In genomic region chr4:101345271-101345595, GRCh38 we compare ENCODE assay signal across 8 cellular contexts. TPM values are rescaled to one million over a fixed set of nuclear protein-coding genes. Genes with fewer than 3 reads are reported as not detected.
DNase-seq lines count a peak whose midpoint lies in the region; ATAC-seq and TF ChIP-seq lines count a peak whose summit lies in the region.

No MANE protein-coding gene starts in this region.

- H3K4me3 ChIP-seq in AG04450 (ENCODE audit: low read depth, low read length) (peak overlapping the region; percentile 86), fibroblast of the aortic adventitia (ENCODE audit: low read depth, low read length) (peak overlapping the region; percentile 73), sigmoid colon (peak overlapping the region; percentile 86 to 95 (median 92))

- TF ChIP-seq CTCF in AG04450 (IDR thresholded peaks at IDR 0.05; ENCODE audit: low read depth, low read length) (no peak), WTC11 (IDR thresholded peaks at IDR 0.05) (no peak), fibroblast of the aortic adventitia (IDR thresholded peaks at IDR 0.05; ENCODE audit: insufficient read depth, low read length) (no peak), sigmoid colon (IDR thresholded peaks at IDR 0.05) (no peak)

- H3K36me3 Mint-ChIP-seq in WTC11, result no peaks in the 10 kb centered on the region

- H3K9me3 ChIP-seq in AG04450 (ENCODE audit: control insufficient read depth, insufficient read depth, low read length), result peaks cover 3% of the 10 kb centered on the region; the same call in 1 of the 2 replicates
- H3K9me3 ChIP-seq in sigmoid colon, result no peaks in the 10 kb centered on the region

- DNase-seq in AG04450 (ENCODE audit: low read depth, low spot score) (no peak), HUDEP-2 (lab: John Stamatoyannopoulos, UW; ENCODE audit: unreplicated experiment in 76 of 76) (peak in 48 of 76 experiments; percentile 1 to 62 (median 22)), WTC11 (ENCODE audit: low spot score) (no peak), fibroblast of the aortic adventitia (ENCODE audit: low read depth) (peak; percentile 63), sigmoid colon (no peak), NCI-H345 treated with DMSO at 0.1 percent for 48 hours (lab: John Stamatoyannopoulos, UW; ENCODE audit: unreplicated experiment) (no peak)

- H3K9me3 Mint-ChIP-seq in WTC11, result no peaks in the 10 kb centered on the region

- POLR2A ChIA-PET in AG04450 (lab: Yijun Ruan, JAX), result no interaction called here
- POLR2A ChIA-PET in WTC11 (lab: Charles Lee), result interaction anchor here (0.6 kb wide), 1 partner anchor 957 kb away, joined by 3 read pairs; no protein-coding TSS in a partner anchor

- no peak for TF ChIP-seq EP300 in sigmoid colon (IDR thresholded peaks at IDR 0.05)

- intact Hi-C loops in sigmoid colon (cut with DNase I), result loop anchor here (5.0 to 10.0 kb wide), 4 partner anchors 168 to 1780 kb away; partner anchors contain the start of genes H2AZ1 and TRMT10A

- H3K27me3 ChIP-seq in AG04450 (ENCODE audit: control insufficient read depth, insufficient read depth, low read length), result no peaks in the 10 kb centered on the region
- H3K27me3 ChIP-seq in sigmoid colon, result no peaks in the 10 kb centered on the region

- 32 to 37% methylated on average over 3 of the region's 3 CpGs for WGBS in sigmoid colon, 2 donors

- TF ChIP-seq POLR2A in sigmoid colon (IDR thresholded peaks at IDR 0.05), result no peak

- ATAC-seq in WTC11 (no peak), HG02938 (IDR thresholded peaks at IDR 0.05; ENCODE audit: unreplicated experiment) (no peak), HG02610 (IDR thresholded peaks at IDR 0.05; ENCODE audit: unreplicated experiment) (no peak)

- H3K27me3 Mint-ChIP-seq in WTC11 (ENCODE audit: low read depth), result peaks cover 15% of the 10 kb centered on the region

- H3K36me3 ChIP-seq in sigmoid colon, result no peaks in the 10 kb centered on the region

- CTCF ChIA-PET in AG04450 (lab: Charles Lee) (interaction anchor here (0.5 to 1.2 kb wide), 3 partner anchors 13 to 1741 kb away, joined by 3 to 5 read pairs (median 3); no protein-coding TSS in a partner anchor), WTC11 (lab: Charles Lee) (no interaction called here)

- H3K4me1 ChIP-seq in sigmoid colon, result peaks cover 0 to 45% (median 24%) of the 10 kb centered on the region in 4 donors

- H3K27ac ChIP-seq in AG04450 (ENCODE audit: low read depth, low read length) (peak overlapping the region; percentile 4), sigmoid colon (peak overlapping the region; percentile 92 to 97 (median 96))

- H3K27ac Mint-ChIP-seq in WTC11, result 0 out of 2 replicates have a peak overlapping the region, but pooled peaks have one; percentile 1

- H3K4me1 Mint-ChIP-seq in WTC11, result peaks cover 27% of the 10 kb centered on the region

- peak overlapping the region; percentile 91 for H3K4me3 Mint-ChIP-seq in WTC11

TF ChIP-seq in WTC11, 78 proteins besides CTCF, POLR2A, EP300 and RAD21:
- TF ChIP-seq FOXP1 (CRISPR knock-in tag; IDR thresholded peaks at IDR 0.05; ENCODE audit: borderline replicate concordance), result no peak
- TF ChIP-seq, protein P1, sequence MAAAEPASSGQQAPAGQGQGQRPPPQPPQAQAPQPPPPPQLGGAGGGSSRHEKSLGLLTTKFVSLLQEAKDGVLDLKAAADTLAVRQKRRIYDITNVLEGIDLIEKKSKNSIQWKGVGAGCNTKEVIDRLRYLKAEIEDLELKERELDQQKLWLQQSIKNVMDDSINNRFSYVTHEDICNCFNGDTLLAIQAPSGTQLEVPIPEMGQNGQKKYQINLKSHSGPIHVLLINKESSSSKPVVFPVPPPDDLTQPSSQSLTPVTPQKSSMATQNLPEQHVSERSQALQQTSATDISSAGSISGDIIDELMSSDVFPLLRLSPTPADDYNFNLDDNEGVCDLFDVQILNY (CRISPR knock-in tag; IDR thresholded peaks at IDR 0.05), result no peak
- TF ChIP-seq ZNF281 (CRISPR knock-in tag; IDR thresholded peaks at IDR 0.05), result no peak
- TF ChIP-seq HMGXB4 (CRISPR knock-in tag; IDR thresholded peaks at IDR 0.05), result no peak
- TF ChIP-seq ATF6 (CRISPR knock-in tag; IDR thresholded peaks at IDR 0.05), result no peak
- TF ChIP-seq, protein P2, sequence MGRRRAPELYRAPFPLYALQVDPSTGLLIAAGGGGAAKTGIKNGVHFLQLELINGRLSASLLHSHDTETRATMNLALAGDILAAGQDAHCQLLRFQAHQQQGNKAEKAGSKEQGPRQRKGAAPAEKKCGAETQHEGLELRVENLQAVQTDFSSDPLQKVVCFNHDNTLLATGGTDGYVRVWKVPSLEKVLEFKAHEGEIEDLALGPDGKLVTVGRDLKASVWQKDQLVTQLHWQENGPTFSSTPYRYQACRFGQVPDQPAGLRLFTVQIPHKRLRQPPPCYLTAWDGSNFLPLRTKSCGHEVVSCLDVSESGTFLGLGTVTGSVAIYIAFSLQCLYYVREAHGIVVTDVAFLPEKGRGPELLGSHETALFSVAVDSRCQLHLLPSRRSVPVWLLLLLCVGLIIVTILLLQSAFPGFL (CRISPR knock-in tag; IDR thresholded peaks at IDR 0.05; ENCODE audit: borderline replicate concordance), result no peak

RNA-seq across cellular contexts. Expression of gene PPP3CA, which starts 2.1 kb away (rescaled TPM):
- polyA plus RNA-seq in AG04450 (2011; rRNA removed) (32.5 and 38.7 TPM in 2 replicates), sigmoid colon (10 to 100 TPM; 11.8 to 15.0 (median 13.9) TPM)
- 53.4 and 87.6 TPM in 2 replicates for polyA minus RNA-seq in AG04450 (2011; rRNA and poly(A)+ RNA removed)
- total RNA-seq in WTC11 (2021) (35.3 to 41.6 TPM (median 36.3 TPM) in 3 replicates), fibroblast of the aortic adventitia (ENCODE audit: low replicate concordance) (39.0 and 64.4 TPM in 2 replicates), sigmoid colon (10 to 100 TPM; 26.2 to 47.7 (median 30.8) TPM)

Comparison
In these comparisons a context has a peak if more than half of its experiments do, and no peak if none do; other contexts are left out.
1. DNase-seq: peak in HUDEP-2 (48 of 76) and fibroblast of the aortic adventitia (single experiment); none in AG04450 (single experiment), WTC11 (single experiment), sigmoid colon (single experiment) and NCI-H345 treated with DMSO at 0.1 percent for 48 hours (single experiment).
2. Peak in every context shown above with its lines, with median percentiles within 50 percentile points of each other: H3K4me3 ChIP-seq.